ENCODE assay signal across 8 cellular contexts in genomic region chr1:117754061-117754969, GRCh38.
DNase-seq lines count a peak whose midpoint lies in the region; ATAC-seq and TF ChIP-seq lines count a peak whose summit lies in the region.

No MANE protein-coding gene starts in this region.

- ATAC-seq in GM21390 (IDR thresholded peaks at IDR 0.05; ENCODE audit: unreplicated experiment) (no peak), GM21717 (IDR thresholded peaks at IDR 0.05; ENCODE audit: unreplicated experiment) (no peak)

- H3K4me3 ChIP-seq in SK-N-MC (peak overlapping the region; percentile 57), astrocyte of the cerebellum (ENCODE audit: low read depth, low read length) (no peak overlapping the region), sigmoid colon (peak overlapping the region in 3 of 4 donors; percentile 12 to 27 (median 26))

- H3K9ac ChIP-seq in SK-N-MC (ENCODE audit: insufficient read length): no peak overlapping the region

- in situ Hi-C loops in astrocyte of the cerebellum (cut with HindIII; ENCODE audit: low sequenced_read_pairs): no loop called here

- no peak for TF ChIP-seq POLR2A in sigmoid colon (IDR thresholded peaks at IDR 0.05)

- peaks cover 0 to 33% (median 22%) of the 10 kb centered on the region in 4 donors for H3K4me1 ChIP-seq in sigmoid colon

- no peaks in the 10 kb centered on the region for H3K36me3 ChIP-seq in SK-N-MC (ENCODE audit: insufficient read depth, low read length)
- H3K36me3 ChIP-seq in sigmoid colon: no peaks in the 10 kb centered on the region

- intact Hi-C loops in sigmoid colon (cut with DNase I): loop anchor here (1.0 to 10.0 kb wide), 4 partner anchors 72 to 630 kb away; partner anchors contain the start of genes TENT5C and TRIM45

- peak; percentile 73 for DNase-seq in EL
- peak; percentile 80 for DNase-seq in M059J (ENCODE audit: low read depth)
- DNase-seq in SK-N-MC (ENCODE audit: low read depth, low spot score): no peak
- DNase-seq in astrocyte of the cerebellum (ENCODE audit: low read depth): no peak
- DNase-seq in hypothalamus (lab: John Stamatoyannopoulos, UW): peak in 31 of 51 donors; percentile 2 to 61 (median 19)
- no peak for DNase-seq in sigmoid colon

- 10 to 17% methylated on average over 9 of the region's 9 CpGs for WGBS in sigmoid colon, 2 donors

- TF ChIP-seq EP300 in sigmoid colon (IDR thresholded peaks at IDR 0.05): no peak

- H3K27me3 ChIP-seq in sigmoid colon: no peaks in the 10 kb centered on the region

- no peaks in the 10 kb centered on the region for H3K9me3 ChIP-seq in SK-N-MC (ENCODE audit: low read depth, low read length)
- H3K9me3 ChIP-seq in sigmoid colon: no peaks in the 10 kb centered on the region

- H3K27ac ChIP-seq in SK-N-MC (no peak overlapping the region), sigmoid colon (peak overlapping the region in 1 of 4 donors; percentile 35)

- TF ChIP-seq CTCF in astrocyte of the cerebellum (IDR thresholded peaks at IDR 0.05; ENCODE audit: low read depth, low read length, missing control alignments) (peak; percentile 76), sigmoid colon (IDR thresholded peaks at IDR 0.05) (peak in 3 of 4 experiments; percentile 61 to 77 (median 66))

Comparison
In these comparisons a context has a peak if more than half of its experiments do, and no peak if none do; other contexts are left out.
1. DNase-seq: peak in EL (single experiment), M059J (single experiment) and hypothalamus (31 of 51); none in SK-N-MC (single experiment), astrocyte of the cerebellum (single experiment) and sigmoid colon (single experiment).